ENCODE assay signal across 7 cellular contexts in the genomic region with DNA sequence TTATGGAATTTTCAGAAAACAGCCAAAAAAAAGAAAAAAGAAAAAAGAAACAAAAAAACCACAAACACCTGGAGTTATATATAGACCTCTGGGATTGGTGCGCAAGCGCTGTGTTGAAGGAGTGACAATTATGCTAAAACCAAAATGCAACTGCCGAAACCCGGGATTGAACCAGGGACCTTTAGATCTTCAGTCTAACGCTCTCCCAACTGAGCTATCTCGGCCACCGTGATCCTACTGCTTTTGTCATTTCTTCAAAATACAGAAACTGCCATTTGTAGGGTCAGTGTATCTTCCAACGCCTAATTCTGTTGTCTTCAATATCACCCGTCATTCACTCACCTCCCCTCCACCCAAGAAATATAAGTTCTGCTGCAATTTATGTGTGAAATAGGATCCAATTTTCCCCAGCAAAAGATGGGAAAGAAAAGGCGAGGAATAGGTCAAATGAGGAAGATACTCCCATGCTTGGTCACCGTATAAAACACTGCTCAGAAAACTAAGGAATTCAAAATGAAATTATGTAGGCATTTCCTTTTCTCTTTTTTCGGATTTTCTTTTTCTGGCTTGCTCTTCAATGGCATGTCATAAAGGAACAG.
DNase-seq lines count a peak whose midpoint lies in the region; ATAC-seq and TF ChIP-seq lines count a peak whose summit lies in the region.

No MANE protein-coding gene starts in this region.

- CTCF ChIA-PET in activated CD8-positive, alpha-beta T cell treated with anti-CD3 and anti-CD28 coated beads, Interleukin-2, amount 10 ng/mL, durations not matched to agents 7 days and 5 days (lab: Charles Lee), result no interaction called here

- intact Hi-C loops in sciatic nerve (cut with DNase I), result no loop called here

- peak overlapping the region; percentile 12 for H3K4me3 Mint-ChIP-seq in activated CD8-positive, alpha-beta T cell treated with anti-CD3 and anti-CD28 coated beads, Interleukin-2, amount 10 ng/mL, durations not matched to agents 7 days and 5 days

- peaks cover 17% of the 10 kb centered on the region for H3K4me1 Mint-ChIP-seq in activated CD8-positive, alpha-beta T cell treated with anti-CD3 and anti-CD28 coated beads, Interleukin-2, amount 10 ng/mL, durations not matched to agents 7 days and 5 days (ENCODE audit: low read depth)

- peaks cover 6% of the 10 kb centered on the region for H3K36me3 Mint-ChIP-seq in activated CD8-positive, alpha-beta T cell treated with anti-CD3 and anti-CD28 coated beads, Interleukin-2, amount 10 ng/mL, durations not matched to agents 7 days and 5 days (ENCODE audit: low read depth)

- peaks cover 8% of the 10 kb centered on the region for H3K9me3 Mint-ChIP-seq in activated CD8-positive, alpha-beta T cell treated with anti-CD3 and anti-CD28 coated beads, Interleukin-2, amount 10 ng/mL, durations not matched to agents 7 days and 5 days (ENCODE audit: insufficient read depth)

- POLR2A ChIA-PET in activated CD8-positive, alpha-beta T cell treated with anti-CD3 and anti-CD28 coated beads, Interleukin-2, amount 10 ng/mL, durations not matched to agents 7 days and 5 days (lab: Charles Lee), result interaction anchor here (0.7 kb wide), 1 partner anchor 300 kb away, joined by 3 read pairs; a partner anchor contains a TSS

- H3K27me3 Mint-ChIP-seq in activated CD8-positive, alpha-beta T cell treated with anti-CD3 and anti-CD28 coated beads, Interleukin-2, amount 10 ng/mL, durations not matched to agents 7 days and 5 days (ENCODE audit: low read depth), result peaks cover 70% of the 10 kb centered on the region

- no peak for TF ChIP-seq CTCF in NB4 (IDR thresholded peaks at IDR 0.05; ENCODE audit: low read depth, low read length)

- DNase-seq in GM03348 (ENCODE audit: low spot score), result peak; percentile 33
- DNase-seq in NB4 (ENCODE audit: low read depth), result peak; percentile 77
- peak; percentile 39 for DNase-seq in activated CD8-positive, alpha-beta T cell treated with anti-CD3 and anti-CD28 coated beads, Interleukin-2, amount 10 ng/mL, durations not matched to agents 7 days and 5 days
- peak; percentile 40 for DNase-seq in kidney glomerular epithelial cell (lab: John Stamatoyannopoulos, UW)
- no peak for DNase-seq in sciatic nerve (ENCODE audit: low spot score)

- no peak overlapping the region for H3K4me3 ChIP-seq in NB4 (ENCODE audit: low read depth, low read length)

- no peak for ATAC-seq in activated CD8-positive, alpha-beta T cell treated with anti-CD3 and anti-CD28 coated beads, Interleukin-2, amount 10 ng/mL, durations not matched to agents 7 days and 5 days
- ATAC-seq in HG02763 (IDR thresholded peaks at IDR 0.05; ENCODE audit: unreplicated experiment) (no peak), sciatic nerve (no peak), GM18873 (IDR thresholded peaks at IDR 0.05; ENCODE audit: low FRiP score, unreplicated experiment) (no peak)

- H3K27ac Mint-ChIP-seq in activated CD8-positive, alpha-beta T cell treated with anti-CD3 and anti-CD28 coated beads, Interleukin-2, amount 10 ng/mL, durations not matched to agents 7 days and 5 days, result no peak overlapping the region

- no peak for TF ChIP-seq POLR2A in NB4 (IDR thresholded peaks at IDR 0.05; ENCODE audit: extremely low read depth, insufficient read length)
